In the genomic region with DNA sequence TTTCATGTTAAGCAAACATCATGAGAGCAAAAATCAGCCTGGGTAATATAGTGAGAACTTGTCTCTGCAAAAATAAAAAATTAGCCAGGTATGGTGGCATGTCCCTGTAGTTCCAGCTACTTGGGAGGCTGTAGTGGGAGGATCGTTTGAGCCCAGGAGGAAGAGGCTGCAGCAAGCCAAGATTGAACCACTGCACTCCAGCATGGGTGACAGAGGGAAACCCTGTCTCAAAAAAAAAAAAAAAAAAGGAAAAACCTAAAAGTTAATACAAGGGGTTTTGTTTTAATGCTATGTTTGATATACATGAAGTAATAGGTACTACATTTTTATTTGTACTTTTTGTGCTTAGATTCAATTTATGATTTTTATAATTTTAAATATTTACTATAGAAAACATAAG, we compare ENCODE assay signal across 23 cellular contexts.
"Had no signal": no experiment of that assay in that cellular context is flagged by ENCODE, and none has a peak within 500 bp of the region (broad histone marks: within the 10 kb centered on the region; RNA-seq: fewer than 3 reads in every experiment).

No MANE protein-coding gene starts in this region.

- H3K27ac ChIP-seq: colonic mucosa, gastroesophageal sphincter, heart right ventricle, sigmoid colon, testis had no signal

- H3K9me3 ChIP-seq: colonic mucosa, gastroesophageal sphincter, heart right ventricle, sigmoid colon, testis had no signal

- H3K9me3 Mint-ChIP-seq: activated B cell treated with CpG ODN at 0.5 μM for 24 hours; activated CD4-positive, alpha-beta T cell treated with anti-CD3 and anti-CD28 coated beads, Interleukin-2, amount 10 ng/mL, durations not matched to agents 24 days and 14 days; activated CD8-positive, alpha-beta T cell treated with anti-CD3 and anti-CD28 coated beads for 36 hours; activated naive CD8-positive, alpha-beta T cell treated with anti-CD3 and anti-CD28 coated beads for 36 hours; activated T-helper 17 cell treated with anti-CD3 and anti-CD28 coated beads, Interleukin-2, amount 50 U/mL, for 72 hours; immature natural killer cell; memory B cell; stimulated activated effector memory CD8-positive, alpha-beta T cell treated with anti-CD3 and anti-CD28 coated beads, Interleukin-12 subunit alpha, Interleukin-12 subunit beta, amount 100 ng/mL, for 72 hours; T-helper 2 cell treated with Interferon-gamma antibody and Interleukin-4, amounts not matched to agents 5 μg/mL and 100 μg/mL, for 36 hours had no signal

- DNase-seq: activated B cell treated with CpG ODN at 0.5 μM for 24 hours; activated CD8-positive, alpha-beta T cell treated with anti-CD3 and anti-CD28 coated beads for 36 hours; activated naive CD4-positive, alpha-beta T cell; activated naive CD8-positive, alpha-beta T cell treated with anti-CD3 and anti-CD28 coated beads for 36 hours; activated T-cell treated with anti-CD3 and anti-CD28 coated beads, Interleukin-2, amount 50 U/mL, for 1 hour; amniotic stem cell; central memory CD4-positive, alpha-beta T cell; colonic mucosa; heart right ventricle; immature natural killer cell; kidney glomerular epithelial cell; left ventricle myocardium superior; occipital lobe; posterior cingulate gyrus; sigmoid colon; stimulated activated CD4-positive, alpha-beta T cell treated with anti-CD3 and anti-CD28 coated beads, Interleukin-4, amount 100 ng/mL, for 24 hours; testis had no signal

- H3K4me3 ChIP-seq: colonic mucosa, gastroesophageal sphincter, heart right ventricle, sigmoid colon, testis had no signal

- H3K4me1 Mint-ChIP-seq: activated B cell treated with CpG ODN at 0.5 μM for 24 hours; activated CD4-positive, alpha-beta T cell treated with anti-CD3 and anti-CD28 coated beads, Interleukin-2, amount 10 ng/mL, durations not matched to agents 24 days and 14 days; activated naive CD8-positive, alpha-beta T cell treated with anti-CD3 and anti-CD28 coated beads for 36 hours; activated T-helper 17 cell treated with anti-CD3 and anti-CD28 coated beads, Interleukin-2, amount 50 U/mL, for 72 hours; immature natural killer cell; memory B cell; stimulated activated effector memory CD8-positive, alpha-beta T cell treated with anti-CD3 and anti-CD28 coated beads, Interleukin-12 subunit alpha, Interleukin-12 subunit beta, amount 100 ng/mL, for 72 hours had no signal

- H3K36me3 ChIP-seq: colonic mucosa, gastroesophageal sphincter, heart right ventricle, sigmoid colon had no signal

- H3K27ac Mint-ChIP-seq: activated B cell treated with CpG ODN at 0.5 μM for 24 hours; activated CD4-positive, alpha-beta T cell treated with anti-CD3 and anti-CD28 coated beads, Interleukin-2, amount 10 ng/mL, durations not matched to agents 24 days and 14 days; activated CD8-positive, alpha-beta T cell treated with anti-CD3 and anti-CD28 coated beads for 36 hours; activated naive CD8-positive, alpha-beta T cell treated with anti-CD3 and anti-CD28 coated beads for 36 hours; activated T-helper 17 cell treated with anti-CD3 and anti-CD28 coated beads, Interleukin-2, amount 50 U/mL, for 72 hours; immature natural killer cell; memory B cell; stimulated activated effector memory CD8-positive, alpha-beta T cell treated with anti-CD3 and anti-CD28 coated beads, Interleukin-12 subunit alpha, Interleukin-12 subunit beta, amount 100 ng/mL, for 72 hours; T-helper 2 cell treated with Interferon-gamma antibody and Interleukin-4, amounts not matched to agents 5 μg/mL and 100 μg/mL, for 36 hours had no signal

- H3K27me3 Mint-ChIP-seq: activated CD8-positive, alpha-beta T cell treated with anti-CD3 and anti-CD28 coated beads for 36 hours; activated naive CD8-positive, alpha-beta T cell treated with anti-CD3 and anti-CD28 coated beads for 36 hours; activated T-helper 17 cell treated with anti-CD3 and anti-CD28 coated beads, Interleukin-2, amount 50 U/mL, for 72 hours had no signal

- ATAC-seq: activated CD8-positive, alpha-beta T cell treated with anti-CD3 and anti-CD28 coated beads for 36 hours; activated T-helper 17 cell treated with anti-CD3 and anti-CD28 coated beads, Interleukin-2, amount 50 U/mL, for 72 hours; gastroesophageal sphincter; heart right ventricle; left ventricle myocardium superior; stimulated activated effector memory CD8-positive, alpha-beta T cell treated with anti-CD3 and anti-CD28 coated beads, Interleukin-12 subunit alpha, Interleukin-12 subunit beta, amount 100 ng/mL, for 72 hours had no signal

- H3K4me1 ChIP-seq: colonic mucosa, gastroesophageal sphincter, sigmoid colon, testis had no signal

- H3K27me3 ChIP-seq: colonic mucosa, gastroesophageal sphincter, heart right ventricle, sigmoid colon, testis had no signal

- H3K36me3 Mint-ChIP-seq: activated naive CD8-positive, alpha-beta T cell treated with anti-CD3 and anti-CD28 coated beads for 36 hours; memory B cell; stimulated activated effector memory CD8-positive, alpha-beta T cell treated with anti-CD3 and anti-CD28 coated beads, Interleukin-12 subunit alpha, Interleukin-12 subunit beta, amount 100 ng/mL, for 72 hours had no signal

- H3K4me3 Mint-ChIP-seq: activated B cell treated with CpG ODN at 0.5 μM for 24 hours; activated CD4-positive, alpha-beta T cell treated with anti-CD3 and anti-CD28 coated beads, Interleukin-2, amount 10 ng/mL, durations not matched to agents 24 days and 14 days; activated CD8-positive, alpha-beta T cell treated with anti-CD3 and anti-CD28 coated beads for 36 hours; activated naive CD8-positive, alpha-beta T cell treated with anti-CD3 and anti-CD28 coated beads for 36 hours; activated T-helper 17 cell treated with anti-CD3 and anti-CD28 coated beads, Interleukin-2, amount 50 U/mL, for 72 hours; immature natural killer cell; memory B cell; stimulated activated effector memory CD8-positive, alpha-beta T cell treated with anti-CD3 and anti-CD28 coated beads, Interleukin-12 subunit alpha, Interleukin-12 subunit beta, amount 100 ng/mL, for 72 hours; T-helper 2 cell treated with Interferon-gamma antibody and Interleukin-4, amounts not matched to agents 5 μg/mL and 100 μg/mL, for 36 hours had no signal
